In genomic region chr4:35972814-35973213, GRCh38 we compare ENCODE assay signal across 2 cellular contexts.
TF ChIP-seq lines count a peak whose summit lies in the region.

No MANE protein-coding gene starts in this region.

TF ChIP-seq in IMR-90, 13 proteins besides CTCF, POLR2A, EP300 and RAD21:
- 0 out of 2 replicates have a peak, but pooled peaks have one; percentile 29 for TF ChIP-seq MAFK (IDR thresholded peaks at IDR 0.05; ENCODE audit: low read depth, low read length)
- TF ChIP-seq CEBPB (IDR thresholded peaks at IDR 0.05; ENCODE audit: low read depth, low read length), result no peak
TF ChIP-seq in IMR-90: peak in this region for 1.

TF ChIP-seq in H1, 55 proteins besides CTCF, POLR2A, EP300 and RAD21:
- no peak for TF ChIP-seq POLR2AphosphoS5 (IDR thresholded peaks at IDR 0.05; ENCODE audit: low read depth, low read length)
- no peak for TF ChIP-seq CREB1 (IDR thresholded peaks at IDR 0.05)
- no peak for TF ChIP-seq RNF2 (IDR thresholded peaks at IDR 0.05; ENCODE audit: borderline replicate concordance, low read depth, low read length, missing control alignments, poor library complexity, severe bottlenecking)
- TF ChIP-seq EZH2 (IDR thresholded peaks at IDR 0.05; ENCODE audit: low read depth, low read length, severe bottlenecking), result no peak
- no peak for TF ChIP-seq TAF7 (optimal IDR thresholded peaks at IDR 0.05; ENCODE audit: borderline replicate concordance, low read depth, low read length)
- TF ChIP-seq CTBP2 (IDR thresholded peaks at IDR 0.05; ENCODE audit: borderline replicate concordance, insufficient read depth, insufficient read length, low read length), result no peak
- TF ChIP-seq KDM5A (IDR thresholded peaks at IDR 0.05; ENCODE audit: low read length), result no peak
- no peak for TF ChIP-seq CHD1 (IDR thresholded peaks at IDR 0.05; ENCODE audit: low read depth, low read length)
- no peak for TF ChIP-seq JUN (IDR thresholded peaks at IDR 0.05; ENCODE audit: low read depth, low read length)
- no peak for TF ChIP-seq SP2 (IDR thresholded peaks at IDR 0.05; ENCODE audit: low read length)
- no peak for TF ChIP-seq TEAD4 (IDR thresholded peaks at IDR 0.05; ENCODE audit: low read depth, low read length)
TF ChIP-seq in H1: peak in this region for 0.
